Comparison of ENCODE assay signal across 16 cellular contexts in genomic region chr6:48377115-48377514, GRCh38.
"Had no signal": no experiment of that assay in that cellular context is flagged by ENCODE, and none has a peak within 500 bp of the region (broad histone marks: within the 10 kb centered on the region; RNA-seq: fewer than 3 reads in every experiment).

No MANE protein-coding gene starts in this region.

- H3K27ac ChIP-seq: dorsolateral prefrontal cortex, ovary, right atrium auricular region, sigmoid colon, skin epidermis, tibial artery, upper lobe of left lung, uterus had no signal

- H3K9me3 ChIP-seq: ovary, right atrium auricular region, sigmoid colon, tibial artery, upper lobe of left lung, uterus had no signal

- H3K27me3 ChIP-seq: dorsolateral prefrontal cortex, ovary, right atrium auricular region, sigmoid colon, tibial artery, upper lobe of left lung, uterus had no signal

- DNase-seq: cortex of kidney; dorsolateral prefrontal cortex; effector CD8-positive, alpha-beta T cell; foreskin melanocyte; head of caudate nucleus; hippocampal formation; left colon; natural killer cell; ovary; sigmoid colon; stimulated activated CD4-positive, alpha-beta T cell treated with anti-CD3 and anti-CD28 coated beads, Interleukin-4, amount 100 ng/mL, for 24 hours; tibial artery; upper lobe of left lung; uterus had no signal

- H3K4me1 ChIP-seq: right atrium auricular region, sigmoid colon, tibial artery, upper lobe of left lung, uterus had no signal

- H3K36me3 ChIP-seq: ovary, right atrium auricular region, sigmoid colon, tibial artery, upper lobe of left lung, uterus had no signal

- H3K4me3 ChIP-seq: dorsolateral prefrontal cortex, ovary, right atrium auricular region, sigmoid colon, skin epidermis, tibial artery, upper lobe of left lung, uterus had no signal
